Comparison of ENCODE assay signal across 8 cellular contexts in the genomic region with DNA sequence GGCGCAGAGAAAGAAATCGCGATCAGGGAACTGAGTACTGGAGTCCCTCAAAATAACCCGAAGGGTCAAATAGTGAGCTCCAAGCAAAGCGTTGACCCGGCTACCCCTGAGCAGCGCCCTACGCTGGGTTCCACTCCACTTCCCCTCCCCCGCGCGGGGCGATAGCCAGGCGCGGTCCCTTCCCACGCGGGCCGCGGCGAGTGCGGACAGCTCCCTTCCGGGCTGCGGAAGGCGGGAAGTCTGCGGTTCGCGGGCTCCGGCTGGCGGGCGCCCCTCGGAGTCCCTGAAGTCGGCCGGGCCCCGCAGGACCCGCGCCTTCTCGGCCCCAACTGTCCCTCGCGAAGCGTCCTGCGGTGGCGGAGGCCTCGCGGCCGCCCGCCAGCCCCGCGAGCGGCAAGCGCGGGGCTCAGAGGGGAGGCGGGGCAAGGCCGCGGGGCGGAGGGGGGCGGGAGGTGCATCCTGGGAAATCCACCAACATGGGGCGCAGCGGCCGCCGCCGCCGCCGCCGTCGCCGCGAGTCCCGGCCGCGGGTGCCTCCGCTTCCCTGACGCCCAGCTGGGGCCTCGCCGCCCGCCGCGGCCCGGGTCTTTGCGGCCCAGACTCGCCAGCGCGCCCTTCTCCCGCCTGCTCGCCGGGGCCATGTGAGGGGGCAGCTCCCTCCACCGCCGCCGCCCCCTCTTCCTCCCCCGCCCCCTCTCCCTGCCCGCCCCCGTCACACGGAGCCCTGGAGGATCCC.
A peak's percentile ranks its signal among the peaks of the same experiment; 100 is the strongest.
DNase-seq lines count a peak whose midpoint lies in the region; ATAC-seq and TF ChIP-seq lines count a peak whose summit lies in the region.

A gene (plus strand): TSS at position 457 of the 736 bp plus-strand sequence. CDS start 315 bp downstream, outside the sequence.

- H3K36me3 ChIP-seq in HUES48 (ENCODE audit: control insufficient read depth, insufficient read depth, low read length): peaks cover 22% of the 10 kb centered on the region

- peak; percentile 93 for DNase-seq in D341Med (ENCODE audit: low spot score)
- DNase-seq in RPMI8226: peak; percentile 68
- DNase-seq in activated T-helper 9 cell treated with anti-CD3 and anti-CD28 coated beads, Interleukin-2, amount 50 U/mL, for 16 hours (ENCODE audit: low read depth): peak; percentile 62
- DNase-seq in fibroblast of the conjunctiva (ENCODE audit: low read depth): peak; percentile 21
- peak; percentile 78 for DNase-seq in nephron progenitor cell

- peak within 1 kb of the TSS; percentile 95 for H3K4me3 Mint-ChIP-seq in nephron progenitor cell
- H3K4me3 Mint-ChIP-seq in stimulated activated naive CD8-positive, alpha-beta T cell treated with anti-CD3 and anti-CD28 coated beads, Interleukin-15, Interleukin-2, amounts not matched to agents 100 ng/mL and 50 ng/mL, for 24 hours: peak within 1 kb of the TSS; percentile 87

- H3K9ac ChIP-seq in HUES48 (ENCODE audit: low read depth, low read length): peak within 1 kb of the TSS; percentile 92

- H3K27ac ChIP-seq in HUES48 (ENCODE audit: low read depth, low read length): peak within 1 kb of the TSS; percentile 100

- H3K4me1 Mint-ChIP-seq in nephron progenitor cell: peaks cover 50% of the 10 kb centered on the region
- peaks cover 38% of the 10 kb centered on the region for H3K4me1 Mint-ChIP-seq in stimulated activated naive CD8-positive, alpha-beta T cell treated with anti-CD3 and anti-CD28 coated beads, Interleukin-15, Interleukin-2, amounts not matched to agents 100 ng/mL and 50 ng/mL, for 24 hours (ENCODE audit: low read depth)

- H3K36me3 Mint-ChIP-seq in nephron progenitor cell (ENCODE audit: low read depth): peaks cover 28% of the 10 kb centered on the region
- H3K36me3 Mint-ChIP-seq in stimulated activated naive CD8-positive, alpha-beta T cell treated with anti-CD3 and anti-CD28 coated beads, Interleukin-15, Interleukin-2, amounts not matched to agents 100 ng/mL and 50 ng/mL, for 24 hours (ENCODE audit: low read depth): peaks cover 7% of the 10 kb centered on the region

- no peaks in the 10 kb centered on the region; the same call in 1 of the 2 replicates for H3K9me3 ChIP-seq in HUES48 (ENCODE audit: control insufficient read depth, insufficient read depth, low read length)

- H3K9me3 Mint-ChIP-seq in nephron progenitor cell: peaks cover 23% of the 10 kb centered on the region
- H3K9me3 Mint-ChIP-seq in stimulated activated naive CD8-positive, alpha-beta T cell treated with anti-CD3 and anti-CD28 coated beads, Interleukin-15, Interleukin-2, amounts not matched to agents 100 ng/mL and 50 ng/mL, for 24 hours: no peaks in the 10 kb centered on the region

- H3K27ac Mint-ChIP-seq in nephron progenitor cell: peak within 1 kb of the TSS; percentile 99
- H3K27ac Mint-ChIP-seq in stimulated activated naive CD8-positive, alpha-beta T cell treated with anti-CD3 and anti-CD28 coated beads, Interleukin-15, Interleukin-2, amounts not matched to agents 100 ng/mL and 50 ng/mL, for 24 hours: peak within 1 kb of the TSS; percentile 96

- TF ChIP-seq CTCF in nephron progenitor cell (IDR thresholded peaks at IDR 0.05): no peak

- peaks cover 33% of the 10 kb centered on the region for H3K4me1 ChIP-seq in HUES48 (ENCODE audit: control insufficient read depth, insufficient read depth, low read length)

- H3K4me3 ChIP-seq in HUES48 (ENCODE audit: low read depth, low read length): peak within 1 kb of the TSS; percentile 85

- H3K27me3 ChIP-seq in HUES48 (ENCODE audit: control insufficient read depth, insufficient read depth, low read length): no peaks in the 10 kb centered on the region

- peak; percentile 53 for ATAC-seq in GM21367 (IDR thresholded peaks at IDR 0.05; ENCODE audit: unreplicated experiment)

- no peaks in the 10 kb centered on the region for H3K27me3 Mint-ChIP-seq in nephron progenitor cell (ENCODE audit: low read depth, poor library complexity)
- no peaks in the 10 kb centered on the region for H3K27me3 Mint-ChIP-seq in stimulated activated naive CD8-positive, alpha-beta T cell treated with anti-CD3 and anti-CD28 coated beads, Interleukin-15, Interleukin-2, amounts not matched to agents 100 ng/mL and 50 ng/mL, for 24 hours

Comparison
In these comparisons a context has a peak if more than half of its experiments do, and no peak if none do; other contexts are left out.
1. Peak in every context shown above with its lines: DNase-seq, ATAC-seq, H3K4me3 ChIP-seq and H3K27ac ChIP-seq.
2. DNase-seq: peak in every context shown above with its lines; median percentile 93 in D341Med; 78 in nephron progenitor cell; 68 in RPMI8226; 62 in activated T-helper 9 cell treated with anti-CD3 and anti-CD28 coated beads, Interleukin-2, amount 50 U/mL, for 16 hours; 21 in fibroblast of the conjunctiva.